Comparison of ENCODE assay signal across 8 cellular contexts in genomic region chr3:54120657-54121403, GRCh38. TPM values are rescaled to one million over a fixed set of nuclear protein-coding genes. Genes with fewer than 3 reads are reported as not detected.
DNase-seq lines count a peak whose midpoint lies in the region; ATAC-seq and TF ChIP-seq lines count a peak whose summit lies in the region.

No MANE protein-coding gene starts in this region.

- peaks cover 55% of the 10 kb centered on the region for H3K27me3 Mint-ChIP-seq in chondrocyte (ENCODE audit: low read depth)

- no peak for TF ChIP-seq CTCF in chondrocyte (IDR thresholded peaks at IDR 0.05)
- no peak for TF ChIP-seq CTCF in omental fat pad (IDR thresholded peaks at IDR 0.05)

- ATAC-seq in GM18519 (IDR thresholded peaks at IDR 0.05; ENCODE audit: low FRiP score, unreplicated experiment): peak; percentile 84
- ATAC-seq in HG03342 (IDR thresholded peaks at IDR 0.05; ENCODE audit: unreplicated experiment): peak; percentile 73
- ATAC-seq in omental fat pad (ENCODE audit: low FRiP score): peak; percentile 60
- ATAC-seq in GM21786 (IDR thresholded peaks at IDR 0.05; ENCODE audit: unreplicated experiment): no peak

- H3K9me3 Mint-ChIP-seq in chondrocyte (ENCODE audit: low read depth): peaks cover 7% of the 10 kb centered on the region

- peak overlapping the region; percentile 35 for H3K4me3 Mint-ChIP-seq in chondrocyte (ENCODE audit: unreplicated experiment)

- peaks cover 9% of the 10 kb centered on the region for H3K4me1 Mint-ChIP-seq in chondrocyte (ENCODE audit: low read depth)

- no peaks in the 10 kb centered on the region for H3K36me3 Mint-ChIP-seq in chondrocyte (ENCODE audit: low read depth)

- DNase-seq in chondrocyte (ENCODE audit: low spot score): no peak
- no peak for DNase-seq in omental fat pad (ENCODE audit: low spot score)
- no peak for DNase-seq in stimulated activated CD4-positive, alpha-beta T cell treated with anti-CD3 and anti-CD28 coated beads, Interleukin-4, amount 100 ng/mL, for 4 hours
- DNase-seq in amniotic stem cell (lab: John Stamatoyannopoulos, UW): no peak
- DNase-seq in T-helper 2 cell: no peak

- no peak overlapping the region for H3K27ac Mint-ChIP-seq in chondrocyte (ENCODE audit: unreplicated experiment)

RNA-seq across cellular contexts. Expression of gene CACNA2D3, which starts 1.5 kb away (rescaled TPM):
- total RNA-seq in chondrocyte (not detected in 3 replicates), omental fat pad (1 to 10 TPM; 2.6 to 6.1 (median 4.5) TPM)
